ENCODE assay signal across 11 cellular contexts in genomic region chr4:101037938-101038413, GRCh38.
DNase-seq lines count a peak whose midpoint lies in the region; ATAC-seq and TF ChIP-seq lines count a peak whose summit lies in the region.
"Had no signal": no experiment of that assay in that cellular context is flagged by ENCODE, and none has a peak within 500 bp of the region (broad histone marks: within the 10 kb centered on the region; RNA-seq: fewer than 3 reads in every experiment).

No MANE protein-coding gene starts in this region.

- no TSS peak for BruUV-seq in PC-3 (replicated peaks; lab: Mats Ljungman, UMichigan)

- DNase-seq in GM12864 (ENCODE audit: low read depth): peak; percentile 10
- peak; percentile 3 for DNase-seq in fibroblast of gingiva (ENCODE audit: low read depth)
- no peak for DNase-seq in effector CD8-positive, alpha-beta T cell (lab: John Stamatoyannopoulos, UW)
- DNase-seq in NCI-H2107 treated with DMSO at 0.1 percent for 48 hours (lab: John Stamatoyannopoulos, UW; ENCODE audit: unreplicated experiment): no peak
- DNase-seq in PC-3: no peak
- DNase-seq: DMS79 treated with DMSO at 0.1 percent for 48 hours, midbrain, stomach had no signal

- TF ChIP-seq CTCF in GM12864 (IDR thresholded peaks at IDR 0.05; ENCODE audit: low read depth, low read length, missing control alignments) (no peak), Loucy (conservative IDR thresholded peaks at IDR 0.05; ENCODE audit: low read length) (no peak), PC-3 (conservative IDR thresholded peaks at IDR 0.05; ENCODE audit: low read depth, low read length) (no peak)

- CTCF ChIA-PET in PC-3 (lab: Charles Lee): no interaction called here

- no peaks in the 10 kb centered on the region; a peak in 2 of 22 replicates for H3K9me3 ChIP-seq in BLaER1 treated with 17β-estradiol and CSF1 and Interleukin-3, amounts not matched to agents 10 nM and 100 nM (replicated peaks in 1 of 11)
- no peaks in the 10 kb centered on the region for H3K9me3 ChIP-seq in Loucy (ENCODE audit: insufficient read depth, low read depth, low read length)
- H3K9me3 ChIP-seq in PC-3 (ENCODE audit: low read length): no peaks in the 10 kb centered on the region
- H3K9me3 ChIP-seq: stomach had no signal

- H3K4me1 ChIP-seq in BLaER1 treated with 17β-estradiol and CSF1 and Interleukin-3, amounts not matched to agents 10 nM and 100 nM: peaks cover 10 to 26% (median 17%) of the 10 kb centered on the region in 10 experiments; a peak in 19 of 20 replicates
- H3K4me1 ChIP-seq in Loucy (ENCODE audit: insufficient read depth, low read length, poor library complexity, severe bottlenecking) (peaks cover 57% of the 10 kb centered on the region), PC-3 (ENCODE audit: insufficient read depth, low read length) (no peaks in the 10 kb centered on the region)

- POLR2A ChIA-PET in PC-3 (lab: Charles Lee; ENCODE audit: unreplicated experiment): no interaction called here

- H3K27ac ChIP-seq in BLaER1 treated with 17β-estradiol and CSF1 and Interleukin-3, amounts not matched to agents 10 nM and 100 nM: peak overlapping the region in 8 of 11 experiments; percentile 17 to 59 (median 46); a peak in 11 of 22 replicates
- no peak overlapping the region for H3K27ac ChIP-seq in PC-3 (ENCODE audit: low read length)

- peaks cover 17% of the 10 kb centered on the region for H3F3A ChIP-seq in Loucy (ENCODE audit: low read depth)
- H3F3A ChIP-seq in PC-3 (ENCODE audit: low read length, unreplicated experiment): no peaks in the 10 kb centered on the region

- intact Hi-C loops in PC-3 (cut with micrococcal nuclease): no loop called here

- H3K36me3 ChIP-seq in BLaER1 treated with 17β-estradiol and CSF1 and Interleukin-3, amounts not matched to agents 10 nM and 100 nM: peaks cover 12 to 64% (median 25%) of the 10 kb centered on the region in 11 experiments; a peak in 20 of 22 replicates
- H3K36me3 ChIP-seq in Loucy (ENCODE audit: insufficient read depth, low read length) (no peaks in the 10 kb centered on the region), PC-3 (ENCODE audit: low read depth, low read length) (no peaks in the 10 kb centered on the region)

- H3K9ac ChIP-seq in BLaER1 treated with 17β-estradiol and CSF1 and Interleukin-3, amounts not matched to agents 10 nM and 100 nM: no peak overlapping the region
- peak overlapping the region; percentile 64 for H3K9ac ChIP-seq in Loucy (ENCODE audit: low read depth, low read length, poor library complexity, severe bottlenecking)
- no peak overlapping the region for H3K9ac ChIP-seq in PC-3 (ENCODE audit: low read length)

- H4K20me1 ChIP-seq in BLaER1 treated with 17β-estradiol and CSF1 and Interleukin-3, amounts not matched to agents 10 nM and 100 nM: no peaks in the 10 kb centered on the region
- H4K20me1 ChIP-seq in Loucy (ENCODE audit: insufficient read depth, low read length, poor library complexity, severe bottlenecking): no peaks in the 10 kb centered on the region
- no peaks in the 10 kb centered on the region for H4K20me1 ChIP-seq in PC-3 (ENCODE audit: low read length)

- no peaks in the 10 kb centered on the region for H3K79me2 ChIP-seq in Loucy (ENCODE audit: insufficient read depth, low read length)
- no peaks in the 10 kb centered on the region for H3K79me2 ChIP-seq in PC-3 (ENCODE audit: low read length)

- no peaks in the 10 kb centered on the region for H3K27me3 ChIP-seq in BLaER1 treated with 17β-estradiol and CSF1 and Interleukin-3, amounts not matched to agents 10 nM and 100 nM
- H3K27me3 ChIP-seq in Loucy (ENCODE audit: insufficient read depth, low read length, poor library complexity, severe bottlenecking) (no peaks in the 10 kb centered on the region), PC-3 (ENCODE audit: low read length) (no peaks in the 10 kb centered on the region)
- H3K27me3 ChIP-seq: stomach had no signal

- ATAC-seq in GM19467 (IDR thresholded peaks at IDR 0.05; ENCODE audit: unreplicated experiment) (no peak), PC-3 (no peak)

- H2AFZ ChIP-seq in Loucy (ENCODE audit: low read length): 0 out of 2 replicates have a peak overlapping the region, but pooled peaks have one; percentile 23
- H2AFZ ChIP-seq in PC-3 (ENCODE audit: low read length): no peak overlapping the region

- H3K4me2 ChIP-seq in BLaER1 treated with 17β-estradiol and CSF1 and Interleukin-3, amounts not matched to agents 10 nM and 100 nM: peak overlapping the region in 9 of 11 experiments; percentile 36 to 66 (median 52); a peak in 17 of 22 replicates
- H3K4me2 ChIP-seq in Loucy (ENCODE audit: low read depth, low read length, poor library complexity, severe bottlenecking): peak overlapping the region; percentile 82
- H3K4me2 ChIP-seq in PC-3 (ENCODE audit: low read length): no peak overlapping the region

- H3K4me3 ChIP-seq in BLaER1 treated with 17β-estradiol and CSF1 and Interleukin-3, amounts not matched to agents 10 nM and 100 nM: no peak overlapping the region
- H3K4me3 ChIP-seq in GM12864 (ENCODE audit: low read depth, low read length) (no peak overlapping the region), Loucy (ENCODE audit: low read length, poor library complexity, severe bottlenecking) (peak overlapping the region; percentile 48), PC-3 (ENCODE audit: low read length) (no peak overlapping the region)
- H3K4me3 ChIP-seq: stomach had no signal

- H3K9me2 ChIP-seq in Loucy (replicated peaks; ENCODE audit: low read depth, low read length) (no peaks in the 10 kb centered on the region), PC-3 (replicated peaks; ENCODE audit: low read length) (no peaks in the 10 kb centered on the region)

Comparison
In these comparisons a context has a peak if more than half of its experiments do, and no peak if none do; other contexts are left out.
1. DNase-seq: peak in GM12864 (single experiment) and fibroblast of gingiva (single experiment); none in effector CD8-positive, alpha-beta T cell (single experiment), NCI-H2107 treated with DMSO at 0.1 percent for 48 hours (single experiment) and PC-3 (single experiment).